In the genomic region with DNA sequence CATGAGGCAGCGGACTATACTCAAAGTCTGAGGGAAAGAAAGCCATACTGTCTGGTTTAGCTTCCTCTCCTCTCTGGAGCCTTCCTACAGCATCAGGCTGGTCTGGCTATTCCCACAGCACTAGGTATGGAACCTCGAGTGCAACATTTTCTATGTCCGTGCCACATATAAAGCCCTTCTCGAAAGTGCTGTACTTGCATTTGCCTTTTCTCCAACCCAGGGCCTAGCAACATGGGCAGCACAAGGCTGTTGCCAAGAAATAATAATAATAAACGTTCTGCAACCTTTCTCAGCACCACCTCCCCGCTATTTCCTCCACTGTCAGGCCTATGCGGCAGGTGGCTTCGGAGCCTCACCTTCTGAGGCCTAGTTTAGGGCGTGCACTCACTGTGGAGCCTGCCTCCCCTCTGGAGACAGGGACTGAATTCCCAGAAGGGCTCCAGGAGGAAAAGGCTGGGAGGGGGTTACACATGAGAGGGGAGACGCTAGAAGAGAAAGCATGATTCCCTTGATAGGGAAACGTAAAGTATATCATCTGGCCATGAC, we compare ENCODE assay signal across 8 cellular contexts. TPM values are rescaled to one million over a fixed set of nuclear protein-coding genes. Genes with fewer than 3 reads are reported as not detected.
DNase-seq lines count a peak whose midpoint lies in the region; ATAC-seq, FAIRE-seq and TF ChIP-seq lines count a peak whose summit lies in the region.

No MANE protein-coding gene starts in this region.

- no peaks in the 10 kb centered on the region for H3K9me3 Mint-ChIP-seq in activated CD4-positive, alpha-beta T cell treated with anti-CD3 and anti-CD28 coated beads, Interleukin-2, amount 10 ng/mL, durations not matched to agents 24 days and 14 days
- H3K9me3 Mint-ChIP-seq in progenitor cell of endocrine pancreas (ENCODE audit: low read depth): no peaks in the 10 kb centered on the region

- H3K36me3 Mint-ChIP-seq in activated CD4-positive, alpha-beta T cell treated with anti-CD3 and anti-CD28 coated beads, Interleukin-2, amount 10 ng/mL, durations not matched to agents 24 days and 14 days (ENCODE audit: low read depth): peaks cover 54% of the 10 kb centered on the region
- H3K36me3 Mint-ChIP-seq in progenitor cell of endocrine pancreas (ENCODE audit: insufficient read depth): peaks cover 27% of the 10 kb centered on the region

- TF ChIP-seq CTCF in fibroblast of pulmonary artery (IDR thresholded peaks at IDR 0.05; ENCODE audit: low read length, missing control alignments) (no peak), progenitor cell of endocrine pancreas (IDR thresholded peaks at IDR 0.05; ENCODE audit: unreplicated experiment) (no peak)

- FAIRE-seq in GM12892 (lab: Jason Lieb, UNC): no peak

- peak overlapping the region; percentile 98 for H3K4me3 ChIP-seq in fibroblast of pulmonary artery (replicated peaks; ENCODE audit: low read depth, low read length)

- TF ChIP-seq POLR2A in GM12892 (IDR thresholded peaks at IDR 0.05; ENCODE audit: low read depth, low read length): no peak

- peak overlapping the region; percentile 100 for H3K4me3 Mint-ChIP-seq in activated CD4-positive, alpha-beta T cell treated with anti-CD3 and anti-CD28 coated beads, Interleukin-2, amount 10 ng/mL, durations not matched to agents 24 days and 14 days
- H3K4me3 Mint-ChIP-seq in progenitor cell of endocrine pancreas (ENCODE audit: low read depth): peak overlapping the region; percentile 97

- no peak for DNase-seq in activated CD4-positive, alpha-beta T cell treated with anti-CD3 and anti-CD28 coated beads, Interleukin-2, amount 10 ng/mL, durations not matched to agents 24 days and 14 days
- DNase-seq in activated CD4-positive, alpha-beta T cell treated with anti-CD3 and anti-CD28 coated beads for 4 hours: no peak
- DNase-seq in SW480 (ENCODE audit: low spot score) (peak; percentile 28), fibroblast of pulmonary artery (ENCODE audit: low read depth) (no peak), progenitor cell of endocrine pancreas (ENCODE audit: low spot score, unreplicated experiment) (no peak), DMS 273 treated with DMSO at 0.1 percent for 48 hours (lab: John Stamatoyannopoulos, UW) (no peak), GM12892 (ENCODE audit: insufficient read length) (no peak)

- H3K27ac Mint-ChIP-seq in activated CD4-positive, alpha-beta T cell treated with anti-CD3 and anti-CD28 coated beads, Interleukin-2, amount 10 ng/mL, durations not matched to agents 24 days and 14 days: peak overlapping the region; percentile 98
- H3K27ac Mint-ChIP-seq in progenitor cell of endocrine pancreas: peak overlapping the region; percentile 98

- peaks cover 5% of the 10 kb centered on the region for H3K27me3 Mint-ChIP-seq in activated CD4-positive, alpha-beta T cell treated with anti-CD3 and anti-CD28 coated beads, Interleukin-2, amount 10 ng/mL, durations not matched to agents 24 days and 14 days
- no peaks in the 10 kb centered on the region for H3K27me3 Mint-ChIP-seq in progenitor cell of endocrine pancreas

- peaks cover 47% of the 10 kb centered on the region for H3K4me1 Mint-ChIP-seq in activated CD4-positive, alpha-beta T cell treated with anti-CD3 and anti-CD28 coated beads, Interleukin-2, amount 10 ng/mL, durations not matched to agents 24 days and 14 days
- peaks cover 18% of the 10 kb centered on the region for H3K4me1 Mint-ChIP-seq in progenitor cell of endocrine pancreas (ENCODE audit: low read depth)

- intact Hi-C loops in activated CD4-positive, alpha-beta T cell treated with anti-CD3 and anti-CD28 coated beads, Interleukin-2, amount 10 ng/mL, durations not matched to agents 24 days and 14 days (cut with micrococcal nuclease): loop anchor here (1.0 to 10.0 kb wide), 6 partner anchors 116 to 1497 kb away; a partner anchor contains a TSS

- peak; percentile 7 for ATAC-seq in HG03108 (IDR thresholded peaks at IDR 0.05; ENCODE audit: unreplicated experiment)

RNA-seq across cellular contexts. Expression of a gene that starts 0.7 kb away (rescaled TPM):
- 58.0 and 63.8 TPM in 2 replicates for total RNA-seq in activated CD4-positive, alpha-beta T cell treated with anti-CD3 and anti-CD28 coated beads, Interleukin-2, amount 10 ng/mL, durations not matched to agents 24 days and 14 days
- 27.1 and 28.7 TPM in 2 replicates for total RNA-seq in progenitor cell of endocrine pancreas
- polyA plus RNA-seq in GM12892 (2012; ENCODE audit: missing spikeins): 40.3 TPM
